In the genomic region with DNA sequence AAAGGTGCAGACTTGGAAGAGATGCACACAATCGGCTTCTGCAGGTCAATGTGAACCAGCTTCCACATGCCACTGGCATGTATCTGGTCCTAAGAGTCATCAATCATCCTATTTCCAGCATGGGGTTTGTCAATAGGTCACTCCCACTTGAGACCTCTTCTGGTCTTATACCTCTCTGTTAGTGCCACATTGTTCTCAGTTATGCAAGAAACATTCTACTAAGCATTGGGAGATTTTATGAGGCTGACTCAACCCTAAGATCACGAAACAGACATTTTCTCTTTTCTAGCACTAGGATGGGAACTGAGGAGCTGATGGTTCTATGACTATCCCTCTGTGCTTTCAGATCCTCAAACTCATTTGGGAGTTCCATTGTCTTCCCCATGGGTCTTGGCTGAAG, we compare ENCODE assay signal across 16 cellular contexts.
"Had no signal": no experiment of that assay in that cellular context is flagged by ENCODE, and none has a peak within 500 bp of the region (broad histone marks: within the 10 kb centered on the region; RNA-seq: fewer than 3 reads in every experiment).

No MANE protein-coding gene starts in this region.

- H3K9me3 ChIP-seq: gastrocnemius medialis had no signal

- H3K4me1 ChIP-seq: esophagus squamous epithelium, gastrocnemius medialis, heart right ventricle, left lung had no signal

- ATAC-seq: activated CD4-positive, CD25-positive, alpha-beta regulatory T cell treated with anti-CD3 and anti-CD28 coated beads, Interleukin-2, amount 50 U/mL, for 24 hours; activated CD8-positive, alpha-beta memory T cell treated with anti-CD3 and anti-CD28 coated beads, Interleukin-2, amount 10 ng/mL, durations not matched to agents 7 days and 5 days; gastrocnemius medialis; heart right ventricle; left lung; sciatic nerve had no signal

- H3K36me3 ChIP-seq: esophagus squamous epithelium, gastrocnemius medialis, heart right ventricle, left lung had no signal

- DNase-seq: activated CD4-positive, alpha-beta T cell treated with anti-CD3 and anti-CD28 coated beads, Interleukin-2, amount 50 U/mL, for 48 hours; activated CD8-positive, alpha-beta memory T cell treated with anti-CD3 and anti-CD28 coated beads, Interleukin-2, amount 10 ng/mL, durations not matched to agents 7 days and 5 days; activated effector memory CD4-positive, alpha-beta T cell treated with anti-CD3 and anti-CD28 coated beads, Interleukin-2, amount 50 U/mL, for 16 hours; activated T-cell treated with anti-CD3 and anti-CD28 coated beads, Interleukin-2, amount 50 U/mL, for 24 hours; anterior cingulate cortex; esophagus squamous epithelium; gastrocnemius medialis; heart right ventricle; left lung; occipital lobe; stimulated activated CD4-positive, alpha-beta T cell treated with anti-CD3 and anti-CD28 coated beads, Interleukin-12 subunit alpha, Interleukin-12 subunit beta, amount 100 ng/mL, for 4 hours; stimulated activated naive CD4-positive, alpha-beta T cell treated with Interleukin-2 at 50 U/mL for 16 hours; T-helper 2 cell; trophoblast cell had no signal

- H3K27ac ChIP-seq: esophagus squamous epithelium, gastrocnemius medialis, heart right ventricle, left lung had no signal

- H3K4me3 ChIP-seq: esophagus squamous epithelium, gastrocnemius medialis, heart right ventricle, left lung had no signal

- H3K27me3 ChIP-seq: esophagus squamous epithelium, gastrocnemius medialis, heart right ventricle, left lung had no signal
